In the genomic region with DNA sequence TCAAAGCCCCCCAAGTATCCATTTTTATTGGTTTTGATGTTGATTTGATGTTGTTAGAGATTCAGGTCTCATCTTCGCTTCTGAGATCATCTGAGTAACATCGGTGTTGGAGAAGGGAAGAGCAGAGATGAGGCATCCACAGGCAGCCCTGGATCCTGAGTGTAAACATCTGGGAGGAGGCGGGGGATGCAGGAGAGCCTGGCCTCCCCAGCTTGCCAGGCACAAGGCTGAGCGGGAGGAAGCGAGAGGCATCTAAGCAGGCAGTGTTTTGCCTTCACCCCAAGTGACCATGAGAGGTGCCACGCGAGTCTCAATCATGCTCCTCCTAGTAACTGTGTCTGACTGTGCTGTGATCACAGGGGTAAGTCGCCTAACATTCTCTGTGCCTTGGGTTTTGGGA, we compare ENCODE assay signal across 23 cellular contexts. TPM values are rescaled to one million over a fixed set of nuclear protein-coding genes. Genes with fewer than 3 reads are reported as not detected.
"Had no signal": no experiment of that assay in that cellular context is flagged by ENCODE, and none has a peak within 500 bp of the region (broad histone marks: within the 10 kb centered on the region; RNA-seq: fewer than 3 reads in every experiment).

A gene with protein sequence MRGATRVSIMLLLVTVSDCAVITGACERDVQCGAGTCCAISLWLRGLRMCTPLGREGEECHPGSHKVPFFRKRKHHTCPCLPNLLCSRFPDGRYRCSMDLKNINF (plus strand): TSS at position 222 of the 400 bp plus-strand sequence. CDS start 68 bp downstream, at position 290.

- H3K36me3 ChIP-seq: esophagus muscularis mucosa, thyroid gland had no signal

- H2AFZ ChIP-seq: hepatocyte had no signal

- H3K4me1 Mint-ChIP-seq: activated naive CD4-positive, alpha-beta T cell treated with anti-CD3 and anti-CD28 coated beads, Interleukin-2, amount 10 ng/mL, durations not matched to agents 7 days and 5 days; immature natural killer cell had no signal

- H3K27ac Mint-ChIP-seq: activated CD4-positive, alpha-beta memory T cell treated with anti-CD3 and anti-CD28 coated beads for 36 hours; activated naive CD4-positive, alpha-beta T cell treated with anti-CD3 and anti-CD28 coated beads, Interleukin-2, amount 10 ng/mL, durations not matched to agents 7 days and 5 days; activated T-cell treated with anti-CD3 and anti-CD28 coated beads, Interleukin-2, amount 50 U/mL, for 72 hours; immature natural killer cell; nephron progenitor cell had no signal

- H3K4me1 ChIP-seq: esophagus muscularis mucosa, thyroid gland had no signal

- H3K36me3 Mint-ChIP-seq: activated CD4-positive, alpha-beta memory T cell treated with anti-CD3 and anti-CD28 coated beads for 36 hours; activated naive CD4-positive, alpha-beta T cell treated with anti-CD3 and anti-CD28 coated beads, Interleukin-2, amount 10 ng/mL, durations not matched to agents 7 days and 5 days; immature natural killer cell had no signal

- H3K79me2 ChIP-seq: hepatocyte had no signal

- DNase-seq: activated CD4-positive, alpha-beta memory T cell treated with anti-CD3 and anti-CD28 coated beads for 36 hours; activated CD4-positive, alpha-beta T cell treated with anti-CD3 and anti-CD28 coated beads for 48 hours; activated CD4-positive, CD25-positive, alpha-beta regulatory T cell; activated effector memory CD4-positive, alpha-beta T cell treated with Interleukin-2 at 50 U/mL for 16 hours; activated naive CD4-positive, alpha-beta T cell treated with anti-CD3 and anti-CD28 coated beads, Interleukin-2, amount 10 ng/mL, durations not matched to agents 7 days and 5 days; activated T-cell treated with anti-CD3 and anti-CD28 coated beads, Interleukin-2, amount 50 U/mL, for 72 hours; cerebellar nuclear complex; glutamatergic neuron; immature natural killer cell; left ventricle myocardium superior; mucosa of descending colon; nephron progenitor cell; nucleus accumbens; stimulated activated CD4-positive, alpha-beta T cell treated with anti-CD3 and anti-CD28 coated beads, Interleukin-4, amount 100 ng/mL, for 24 hours; stimulated activated naive CD4-positive, alpha-beta T cell treated with Interleukin-2 at 50 U/mL for 16 hours; T1000; thyroid gland had no signal

- H3K27ac ChIP-seq: coronary artery, esophagus muscularis mucosa, hepatocyte, thyroid gland had no signal

- H3K4me2 ChIP-seq: hepatocyte had no signal

- H3K9me3 ChIP-seq: esophagus muscularis mucosa, mucosa of descending colon, thyroid gland had no signal

- H3K27me3 ChIP-seq: thyroid gland had no signal

- H3K9me3 Mint-ChIP-seq: activated CD4-positive, alpha-beta memory T cell treated with anti-CD3 and anti-CD28 coated beads for 36 hours; activated naive CD4-positive, alpha-beta T cell treated with anti-CD3 and anti-CD28 coated beads, Interleukin-2, amount 10 ng/mL, durations not matched to agents 7 days and 5 days; activated T-cell treated with anti-CD3 and anti-CD28 coated beads, Interleukin-2, amount 50 U/mL, for 72 hours; immature natural killer cell; nephron progenitor cell had no signal

- H3K4me3 Mint-ChIP-seq: activated CD4-positive, alpha-beta memory T cell treated with anti-CD3 and anti-CD28 coated beads for 36 hours; activated naive CD4-positive, alpha-beta T cell treated with anti-CD3 and anti-CD28 coated beads, Interleukin-2, amount 10 ng/mL, durations not matched to agents 7 days and 5 days; activated T-cell treated with anti-CD3 and anti-CD28 coated beads, Interleukin-2, amount 50 U/mL, for 72 hours; immature natural killer cell; nephron progenitor cell had no signal

- ATAC-seq: activated T-cell treated with anti-CD3 and anti-CD28 coated beads, Interleukin-2, amount 50 U/mL, for 72 hours; left ventricle myocardium superior; mucosa of descending colon had no signal

- H3K4me3 ChIP-seq: coronary artery, esophagus muscularis mucosa, hepatocyte, mucosa of descending colon, thyroid gland had no signal

RNA-seq across cellular contexts. Expression of the gene that starts here (rescaled TPM):
- total RNA-seq: activated CD4-positive, alpha-beta memory T cell treated with anti-CD3 and anti-CD28 coated beads for 36 hours; esophagus muscularis mucosa; frontal cortex; left ventricle myocardium superior; mucosa of descending colon; renal cortical epithelial cell; urinary bladder had no signal
- polyA plus RNA-seq: immature natural killer cell had no signal
